In genomic region chr2:210553371-210553770, GRCh38 we compare ENCODE assay signal across 16 cellular contexts. TPM values are rescaled to one million over a fixed set of nuclear protein-coding genes. Genes with fewer than 3 reads are reported as not detected.
DNase-seq lines count a peak whose midpoint lies in the region; ATAC-seq, FAIRE-seq and TF ChIP-seq lines count a peak whose summit lies in the region.
"Had no signal": no experiment of that assay in that cellular context is flagged by ENCODE, and none has a peak within 500 bp of the region (broad histone marks: within the 10 kb centered on the region; RNA-seq: fewer than 3 reads in every experiment).

No MANE protein-coding gene starts in this region.

- no peaks in the 10 kb centered on the region for H4K20me1 ChIP-seq in MM.1S (ENCODE audit: insufficient read depth, low read length)

- no peak overlapping the region for H2BK12ac ChIP-seq in mesenchymal stem cell (ENCODE audit: low read length in 2 of 2)

- H2BK15ac ChIP-seq in mesenchymal stem cell (ENCODE audit: low read depth, poor library complexity, severe bottlenecking), result no peak overlapping the region

- no peaks in the 10 kb centered on the region for H3K36me3 ChIP-seq in mesenchymal stem cell (ENCODE audit: control insufficient read depth in 1 of 2, insufficient read depth in 2 of 2, low read depth in 1 of 2, low read length in 2 of 2)
- no peaks in the 10 kb centered on the region for H3K36me3 ChIP-seq in MM.1S (replicated peaks; ENCODE audit: insufficient read depth, low read length)
- H3K36me3 ChIP-seq: heart right ventricle, vagina had no signal

- H3K4me2 ChIP-seq in mesenchymal stem cell (ENCODE audit: low read length, poor library complexity, severe bottlenecking), result no peak overlapping the region
- no peak overlapping the region for H3K4me2 ChIP-seq in MM.1S (ENCODE audit: low read depth, low read length)

- no peak overlapping the region for H4K8ac ChIP-seq in mesenchymal stem cell (ENCODE audit: low read length)

- no peaks in the 10 kb centered on the region for H3K27me3 Mint-ChIP-seq in Calu3 (ENCODE audit: unreplicated experiment)

- H3K4me1 ChIP-seq in mesenchymal stem cell (ENCODE audit: control insufficient read depth, insufficient read depth, low read depth, low read length) (peaks cover 2% of the 10 kb centered on the region), MM.1S (ENCODE audit: low read length) (no peaks in the 10 kb centered on the region)
- H3K4me1 ChIP-seq: vagina had no signal

- H2AK5ac ChIP-seq in mesenchymal stem cell (ENCODE audit: low read length, severe bottlenecking), result no peak overlapping the region

- intact Hi-C loops in Calu3 (cut with micrococcal nuclease; ENCODE audit: unreplicated experiment), result no loop called here

- peak; percentile 48 for FAIRE-seq in RCC 7860 (lab: Jason Lieb, UNC)

- no peak overlapping the region for H3K14ac ChIP-seq in mesenchymal stem cell (ENCODE audit: low read length in 2 of 2)

- H3K23ac ChIP-seq in mesenchymal stem cell (ENCODE audit: low read length in 2 of 2), result no peak overlapping the region

- H3F3A ChIP-seq in MM.1S (ENCODE audit: insufficient read depth, low read length), result no peaks in the 10 kb centered on the region

- no peak overlapping the region for H2AFZ ChIP-seq in mesenchymal stem cell (ENCODE audit: low read depth, low read length)
- H2AFZ ChIP-seq in MM.1S (ENCODE audit: low read length), result no peak overlapping the region

- H4K91ac ChIP-seq in mesenchymal stem cell (ENCODE audit: low read length), result no peak overlapping the region

- H3K9me2 ChIP-seq in MM.1S (replicated peaks; ENCODE audit: insufficient read depth, low read length), result no peaks in the 10 kb centered on the region

- CTCF ChIA-PET in Calu3 (lab: Charles Lee), result no interaction called here

- no peaks in the 10 kb centered on the region for H3K79me1 ChIP-seq in mesenchymal stem cell (replicated peaks; ENCODE audit: low read length, poor library complexity, severe bottlenecking)

- no peak overlapping the region for H3K18ac ChIP-seq in mesenchymal stem cell (ENCODE audit: low read depth in 1 of 2, low read length in 2 of 2)

- DNase-seq in Calu3 (peak; percentile 16), RCC 7860 (ENCODE audit: low spot score) (peak; percentile 37), choroid plexus epithelial cell (ENCODE audit: low read depth) (peak; percentile 40), mesenchymal stem cell (peak; percentile 37), DMS 273 (lab: John Stamatoyannopoulos, UW; ENCODE audit: unreplicated experiment) (no peak), MM.1S (no peak), DMS153 (lab: John Stamatoyannopoulos, UW) (no peak)
- DNase-seq: activated CD4-positive, alpha-beta T cell treated with anti-CD3 and anti-CD28 coated beads, Interleukin-2, amount 50 U/mL, for 4 hours; activated naive CD8-positive, alpha-beta T cell treated with anti-CD3 and anti-CD28 coated beads, Interleukin-2, amount 50 U/mL, for 24 hours; activated T-cell treated with anti-CD3 and anti-CD28 coated beads, Interleukin-2, amount 50 U/mL, for 72 hours; heart right ventricle; left cardiac atrium had no signal

- no peaks in the 10 kb centered on the region for H3K79me2 ChIP-seq in MM.1S (ENCODE audit: low read length)

- no peak overlapping the region for H3K4ac ChIP-seq in mesenchymal stem cell (ENCODE audit: low read depth in 1 of 2, low read length in 2 of 2)

- H3K9me3 Mint-ChIP-seq in Calu3 (ENCODE audit: low read depth, unreplicated experiment), result no peaks in the 10 kb centered on the region
- H3K9me3 Mint-ChIP-seq: activated naive CD8-positive, alpha-beta T cell treated with anti-CD3 and anti-CD28 coated beads, Interleukin-2, amount 50 U/mL, for 24 hours; activated T-cell treated with anti-CD3 and anti-CD28 coated beads, Interleukin-2, amount 50 U/mL, for 72 hours; stimulated activated naive CD8-positive, alpha-beta T cell treated with anti-CD3 and anti-CD28 coated beads, Interleukin-15, Interleukin-2, amounts not matched to agents 100 ng/mL and 50 ng/mL, for 24 hours had no signal

- H2BK5ac ChIP-seq in mesenchymal stem cell (ENCODE audit: low read depth, low read length, poor library complexity, severe bottlenecking), result no peak overlapping the region

- H3K27me3 ChIP-seq in mesenchymal stem cell (ENCODE audit: control insufficient read depth in 1 of 2, insufficient read depth in 1 of 2, low read length in 2 of 2), result no peaks in the 10 kb centered on the region
- H3K27me3 ChIP-seq in MM.1S (replicated peaks; ENCODE audit: insufficient read depth, low read length), result no peaks in the 10 kb centered on the region
- H3K27me3 ChIP-seq: heart right ventricle, vagina had no signal

- no peak overlapping the region for H3K27ac ChIP-seq in mesenchymal stem cell (ENCODE audit: low read length, poor library complexity, severe bottlenecking)
- H3K27ac ChIP-seq in MM.1S (ENCODE audit: low read length), result no peak overlapping the region
- H3K27ac ChIP-seq: heart right ventricle, HL-60, vagina had no signal

- H3K4me3 Mint-ChIP-seq in Calu3 (ENCODE audit: low read depth, unreplicated experiment), result no peak overlapping the region
- H3K4me3 Mint-ChIP-seq: activated naive CD8-positive, alpha-beta T cell treated with anti-CD3 and anti-CD28 coated beads, Interleukin-2, amount 50 U/mL, for 24 hours; activated T-cell treated with anti-CD3 and anti-CD28 coated beads, Interleukin-2, amount 50 U/mL, for 72 hours; stimulated activated naive CD8-positive, alpha-beta T cell treated with anti-CD3 and anti-CD28 coated beads, Interleukin-15, Interleukin-2, amounts not matched to agents 100 ng/mL and 50 ng/mL, for 24 hours had no signal

- BruUV-seq in Calu3 (replicated peaks; lab: Mats Ljungman, UMichigan), result no TSS peak

- peaks cover 23% of the 10 kb centered on the region for H3K4me1 Mint-ChIP-seq in Calu3 (ENCODE audit: low read depth, unreplicated experiment)
- H3K4me1 Mint-ChIP-seq: activated naive CD8-positive, alpha-beta T cell treated with anti-CD3 and anti-CD28 coated beads, Interleukin-2, amount 50 U/mL, for 24 hours had no signal

- H3K4me3 ChIP-seq in choroid plexus epithelial cell (ENCODE audit: low read depth, low read length) (no peak overlapping the region), mesenchymal stem cell (ENCODE audit: insufficient read depth in 1 of 2, low read depth in 1 of 2, low read length in 2 of 2) (no peak overlapping the region), MM.1S (ENCODE audit: low read length) (no peak overlapping the region)
- H3K4me3 ChIP-seq: heart right ventricle, vagina had no signal

- no peak for TF ChIP-seq CTCF in Calu3 (IDR thresholded peaks at IDR 0.05; ENCODE audit: unreplicated experiment)
- no peak for TF ChIP-seq CTCF in choroid plexus epithelial cell (conservative IDR thresholded peaks at IDR 0.05; ENCODE audit: low read depth, low read length)
- TF ChIP-seq CTCF in MM.1S (IDR thresholded peaks at IDR 0.05; ENCODE audit: low read length), result no peak

- H3K9ac ChIP-seq in mesenchymal stem cell (ENCODE audit: low read length), result no peak overlapping the region
- H3K9ac ChIP-seq in MM.1S (ENCODE audit: low read length), result no peak overlapping the region

- H3K36me3 Mint-ChIP-seq in Calu3 (ENCODE audit: insufficient read depth, unreplicated experiment), result no peaks in the 10 kb centered on the region

- no peak overlapping the region for H3K27ac Mint-ChIP-seq in Calu3 (ENCODE audit: unreplicated experiment)
- H3K27ac Mint-ChIP-seq: activated naive CD8-positive, alpha-beta T cell treated with anti-CD3 and anti-CD28 coated beads, Interleukin-2, amount 50 U/mL, for 24 hours; activated T-cell treated with anti-CD3 and anti-CD28 coated beads, Interleukin-2, amount 50 U/mL, for 72 hours; stimulated activated naive CD8-positive, alpha-beta T cell treated with anti-CD3 and anti-CD28 coated beads, Interleukin-15, Interleukin-2, amounts not matched to agents 100 ng/mL and 50 ng/mL, for 24 hours had no signal

- H3K9me3 ChIP-seq in mesenchymal stem cell (ENCODE audit: control insufficient read depth, low read length), result no peaks in the 10 kb centered on the region
- no peaks in the 10 kb centered on the region for H3K9me3 ChIP-seq in MM.1S (replicated peaks; ENCODE audit: insufficient read depth, low read length)
- H3K9me3 ChIP-seq: heart right ventricle, vagina had no signal

- H2BK120ac ChIP-seq in mesenchymal stem cell (ENCODE audit: low read depth, low read length), result no peak overlapping the region

- no peak for ATAC-seq in GM21576 (IDR thresholded peaks at IDR 0.05; ENCODE audit: unreplicated experiment)
- ATAC-seq: activated naive CD8-positive, alpha-beta T cell treated with anti-CD3 and anti-CD28 coated beads, Interleukin-2, amount 50 U/mL, for 24 hours; activated T-cell treated with anti-CD3 and anti-CD28 coated beads, Interleukin-2, amount 50 U/mL, for 72 hours; left cardiac atrium had no signal

- WGBS in mesenchymal stem cell, result no CpG with 5 or more reads among the region's 1 CpG

RNA-seq across cellular contexts. Expression of gene CPS1, which starts 3.0 kb away (rescaled TPM):
- 0.80 and 1.1 TPM in 2 replicates for total RNA-seq in Calu3 (2022)
- polyA plus RNA-seq in mesenchymal stem cell (2013, experiment 1 of 2), result 10.6 TPM
- polyA plus RNA-seq in mesenchymal stem cell (2013, experiment 2 of 2), result 10.5 TPM

Comparison
In these comparisons a context has a peak if more than half of its experiments do, and no peak if none do; other contexts are left out.
1. DNase-seq: peak in Calu3 (single experiment), RCC 7860 (single experiment), choroid plexus epithelial cell (single experiment) and mesenchymal stem cell (single experiment); none in DMS 273 (single experiment), MM.1S (single experiment) and DMS153 (single experiment).